Comparison of ENCODE assay signal across 7 cellular contexts in genomic region chr9:88386137-88386536, GRCh38. TPM values are rescaled to one million over a fixed set of nuclear protein-coding genes. Genes with fewer than 3 reads are reported as not detected.
DNase-seq lines count a peak whose midpoint lies in the region; ATAC-seq, FAIRE-seq and TF ChIP-seq lines count a peak whose summit lies in the region.
"Not testable (repeated sequence)": the region's sequence is repeated elsewhere in the genome, so short reads cannot be mapped to it uniquely, and the experiment has no call there.

No MANE protein-coding gene starts in this region.

- not testable (repeated sequence) for H3K27ac ChIP-seq in H1 (ENCODE audit: low read depth, low read length); neural progenitor cell

- CTCF ChIA-PET in Caco-2 (lab: Charles Lee) = not testable (repeated sequence)
- CTCF ChIA-PET in H1 (lab: Charles Lee; ENCODE audit: partially characterized antibody) = interaction anchor here (1.7 to 1.9 kb wide), 2 partner anchors 14 to 75 kb away, joined by 6 read pairs; no protein-coding TSS in a partner anchor

- H3K4me1 ChIP-seq in Caco-2; H1 (replicated peaks in 1 of 4; ENCODE audit: control insufficient read depth in 3 of 4, insufficient read depth in 4 of 4, low read length in 3 of 4): not testable (repeated sequence)
- peaks cover 11% of the 10 kb centered on the region for H3K4me1 ChIP-seq in neural progenitor cell

- H2BK20ac ChIP-seq in H1 (ENCODE audit: low read length) = not testable (repeated sequence)

- H3K18ac ChIP-seq in H1 (ENCODE audit: extremely low read depth, low read length) = not testable (repeated sequence)

- TF ChIP-seq CTCF in Caco-2 (IDR thresholded peaks at IDR 0.05; ENCODE audit: insufficient read depth in 1 of 2, low read depth in 1 of 2, low read length in 1 of 2, severe bottlenecking in 1 of 2, unreplicated experiment in 1 of 2); HFFc6 (IDR thresholded peaks at IDR 0.05); H1 (IDR thresholded peaks at IDR 0.05; ENCODE audit: control extremely low read depth in 1 of 3, insufficient read depth in 1 of 3, low read depth in 1 of 3, low read length in 3 of 3); mesothelial cell of epicardium (IDR thresholded peaks at IDR 0.05; ENCODE audit: unreplicated experiment); neural progenitor cell (IDR thresholded peaks at IDR 0.05): not testable (repeated sequence)

- intact Hi-C loops in Caco-2 (cut with micrococcal nuclease; ENCODE audit: unreplicated experiment) = loop anchor here (5.0 kb wide), 3 partner anchors 44 to 214 kb away; no protein-coding TSS in a partner anchor
- intact Hi-C loops in activated T-helper 2 cell treated with anti-CD3 and anti-CD28 coated beads, Interferon-gamma antibody, Interleukin-2, Interleukin-4, amounts not matched to agents 10 μg/mL and 5 μg/mL and 100 μg/mL, durations not matched to agents 14 hours and 24 hours and 36 hours (cut with micrococcal nuclease) = loop anchor here (5.0 to 10.0 kb wide), 2 partner anchors 89 to 279 kb away; no protein-coding TSS in a partner anchor

- H3K27ac Mint-ChIP-seq in Caco-2 (ENCODE audit: unreplicated experiment) = peak overlapping the region; percentile 45
- not testable (repeated sequence) for H3K27ac Mint-ChIP-seq in HFFc6; T-helper 17 cell; activated T-helper 2 cell treated with anti-CD3 and anti-CD28 coated beads, Interferon-gamma antibody, Interleukin-2, Interleukin-4, amounts not matched to agents 10 μg/mL and 5 μg/mL and 100 μg/mL, durations not matched to agents 14 hours and 24 hours and 36 hours; neural progenitor cell
- peak overlapping the region; percentile 99 for H3K27ac Mint-ChIP-seq in mesothelial cell of epicardium

- not testable (repeated sequence) for ATAC-seq in T-helper 17 cell

- peak overlapping the region; percentile 75; the same call in 1 of the 2 replicates for H2BK15ac ChIP-seq in H1 (ENCODE audit: low read length)

- not testable (repeated sequence) for TF ChIP-seq POLR2A in H1 (IDR thresholded peaks at IDR 0.05; ENCODE audit: control extremely low read depth in 1 of 2, low read depth in 2 of 2, low read length in 2 of 2)

- not testable (repeated sequence) for H3K9me3 Mint-ChIP-seq in Caco-2 (ENCODE audit: unreplicated experiment); HFFc6; activated T-helper 2 cell treated with anti-CD3 and anti-CD28 coated beads, Interferon-gamma antibody, Interleukin-2, Interleukin-4, amounts not matched to agents 10 μg/mL and 5 μg/mL and 100 μg/mL, durations not matched to agents 14 hours and 24 hours and 36 hours; mesothelial cell of epicardium; neural progenitor cell

- not testable (repeated sequence) for H3K4ac ChIP-seq in H1 (replicated peaks; ENCODE audit: insufficient read length, low read depth, low read length)

- not testable (repeated sequence) for DNase-seq in Caco-2; HFFc6; T-helper 17 cell; activated T-helper 2 cell treated with anti-CD3 and anti-CD28 coated beads, Interferon-gamma antibody, Interleukin-2, Interleukin-4, amounts not matched to agents 10 μg/mL and 5 μg/mL and 100 μg/mL, durations not matched to agents 14 hours and 24 hours and 36 hours (ENCODE audit: low spot score); H1 (ENCODE audit: low read depth in 1 of 2, low spot score in 2 of 2); mesothelial cell of epicardium (ENCODE audit: low spot score in 2 of 2, unreplicated experiment in 2 of 2); neural progenitor cell (ENCODE audit: low spot score)

- not testable (repeated sequence) for H4K91ac ChIP-seq in H1 (replicated peaks; ENCODE audit: insufficient read length, low read length)

- POLR2A ChIA-PET in Caco-2 (lab: Charles Lee) = not testable (repeated sequence)
- POLR2A ChIA-PET in H1 (lab: Charles Lee; ENCODE audit: partially characterized antibody) = interaction anchor here (1.0 to 1.5 kb wide), 2 partner anchors 18 to 26 kb away, joined by 3 to 4 read pairs; no protein-coding TSS in a partner anchor

- H2BK5ac ChIP-seq in H1 (ENCODE audit: low read depth, low read length) = not testable (repeated sequence)

- peaks cover 11% of the 10 kb centered on the region; the same call in 1 of the 2 replicates for H3K23me2 ChIP-seq in H1 (ENCODE audit: low read depth, low read length)

- H3K27me3 ChIP-seq in Caco-2 (replicated peaks; ENCODE audit: control insufficient read depth, insufficient read depth, low read length); H1 (replicated peaks in 1 of 4; ENCODE audit: control insufficient read depth in 3 of 4, extremely low read depth in 1 of 4, insufficient read depth in 3 of 4, low read length in 3 of 4): not testable (repeated sequence)
- peaks cover 14% of the 10 kb centered on the region for H3K27me3 ChIP-seq in neural progenitor cell

- TF ChIP-seq EP300 in H1 (IDR thresholded peaks at IDR 0.05; ENCODE audit: borderline replicate concordance in 1 of 2, low read depth in 2 of 2, low read length in 2 of 2) = not testable (repeated sequence)

- H4K20me1 ChIP-seq in H1 (replicated peaks in 1 of 2; ENCODE audit: control insufficient read depth in 1 of 2, insufficient read depth in 2 of 2, low read length in 2 of 2) = not testable (repeated sequence)
- H4K20me1 ChIP-seq in neural progenitor cell (ENCODE audit: low read depth) = peaks cover 18% of the 10 kb centered on the region

- H2BK12ac ChIP-seq in H1 (ENCODE audit: low read depth, low read length) = not testable (repeated sequence)

- H2BK120ac ChIP-seq in H1 (replicated peaks; ENCODE audit: low read depth, low read length) = not testable (repeated sequence)

- not testable (repeated sequence) for FAIRE-seq in H1 (lab: Jason Lieb, UNC)

- not testable (repeated sequence) for H3F3A ChIP-seq in neural progenitor cell (ENCODE audit: low read depth)

- not testable (repeated sequence) for H3K56ac ChIP-seq in H1 (replicated peaks; ENCODE audit: insufficient read length, low read depth, low read length)

- H3K36me3 Mint-ChIP-seq in Caco-2 (ENCODE audit: insufficient read depth, unreplicated experiment); T-helper 17 cell (ENCODE audit: low read depth); activated T-helper 2 cell treated with anti-CD3 and anti-CD28 coated beads, Interferon-gamma antibody, Interleukin-2, Interleukin-4, amounts not matched to agents 10 μg/mL and 5 μg/mL and 100 μg/mL, durations not matched to agents 14 hours and 24 hours and 36 hours (ENCODE audit: low read depth): not testable (repeated sequence)
- peaks cover 16% of the 10 kb centered on the region for H3K36me3 Mint-ChIP-seq in HFFc6 (ENCODE audit: low read depth)
- peaks cover 11% of the 10 kb centered on the region for H3K36me3 Mint-ChIP-seq in mesothelial cell of epicardium
- peaks cover 10% of the 10 kb centered on the region for H3K36me3 Mint-ChIP-seq in neural progenitor cell

- 87% methylated on average over 4 of the region's 4 CpGs; no CpG with 5 or more reads in 1 of the 2 experiments for WGBS in H1 (ENCODE audit: extremely low coverage in 1 of 2, insufficient coverage in 1 of 2, insufficient read length in 1 of 2, insufficient replicate concordance in 2 of 2, low coverage in 1 of 2, low lambda C conversion rate in 2 of 2, missing lambda C conversion rate in 1 of 2), 2 experiments

- not testable (repeated sequence) for H4K8ac ChIP-seq in H1 (ENCODE audit: extremely low read depth, insufficient read depth, low read length)

- not testable (repeated sequence) for H3K4me1 Mint-ChIP-seq in Caco-2 (ENCODE audit: low read depth, unreplicated experiment)
- peaks cover 27% of the 10 kb centered on the region for H3K4me1 Mint-ChIP-seq in HFFc6 (ENCODE audit: low read depth)
- H3K4me1 Mint-ChIP-seq in T-helper 17 cell = peaks cover 12% of the 10 kb centered on the region
- peaks cover 20% of the 10 kb centered on the region for H3K4me1 Mint-ChIP-seq in activated T-helper 2 cell treated with anti-CD3 and anti-CD28 coated beads, Interferon-gamma antibody, Interleukin-2, Interleukin-4, amounts not matched to agents 10 μg/mL and 5 μg/mL and 100 μg/mL, durations not matched to agents 14 hours and 24 hours and 36 hours (ENCODE audit: low read depth)
- H3K4me1 Mint-ChIP-seq in mesothelial cell of epicardium = peaks cover 32% of the 10 kb centered on the region
- peaks cover 18% of the 10 kb centered on the region for H3K4me1 Mint-ChIP-seq in neural progenitor cell

- H3K14ac ChIP-seq in H1 (ENCODE audit: insufficient read length) = not testable (repeated sequence)

- H3K4me3 Mint-ChIP-seq in Caco-2 (ENCODE audit: unreplicated experiment) = peak overlapping the region; percentile 89
- peak overlapping the region; percentile 99; the same call in 1 of the 2 replicates for H3K4me3 Mint-ChIP-seq in HFFc6
- peak overlapping the region; percentile 25 for H3K4me3 Mint-ChIP-seq in T-helper 17 cell
- peak overlapping the region; percentile 17 for H3K4me3 Mint-ChIP-seq in activated T-helper 2 cell treated with anti-CD3 and anti-CD28 coated beads, Interferon-gamma antibody, Interleukin-2, Interleukin-4, amounts not matched to agents 10 μg/mL and 5 μg/mL and 100 μg/mL, durations not matched to agents 14 hours and 24 hours and 36 hours (ENCODE audit: low read depth)
- peak overlapping the region; percentile 87 for H3K4me3 Mint-ChIP-seq in mesothelial cell of epicardium
- peak overlapping the region; percentile 95 for H3K4me3 Mint-ChIP-seq in neural progenitor cell

- not testable (repeated sequence) for H3K9me3 ChIP-seq in Caco-2; T-helper 17 cell (ENCODE audit: control insufficient read depth, low read length, poor library complexity, severe bottlenecking); H1 (ENCODE audit: insufficient read depth in 2 of 2, low read depth in 1 of 2, low read length in 1 of 2); neural progenitor cell (ENCODE audit: low read depth)

- not testable (repeated sequence) for H2AK5ac ChIP-seq in H1 (ENCODE audit: low read depth, low read length)

- not testable (repeated sequence) for H3K23ac ChIP-seq in H1 (ENCODE audit: insufficient read length)

- H3K79me2 ChIP-seq in H1 (ENCODE audit: control insufficient read depth in 1 of 2, insufficient read depth in 2 of 2, low read length in 2 of 2) = peaks cover 14 to 35% of the 10 kb centered on the region in 2 experiments
- peaks cover 22% of the 10 kb centered on the region for H3K79me2 ChIP-seq in neural progenitor cell (ENCODE audit: low read depth)

- not testable (repeated sequence) for H3K36me3 ChIP-seq in Caco-2 (ENCODE audit: control insufficient read depth, insufficient read depth, low read length); H1 (ENCODE audit: control insufficient read depth in 2 of 4, insufficient read depth in 4 of 4, low read length in 3 of 4); neural progenitor cell

- not testable (repeated sequence) for BruUV-seq in Caco-2 (replicated peaks; lab: Mats Ljungman, UMichigan)

- not testable (repeated sequence) for H3K9ac ChIP-seq in H1 (replicated peaks in 1 of 4; ENCODE audit: extremely low read depth in 1 of 4, low read depth in 3 of 4, low read length in 3 of 4); neural progenitor cell

- not testable (repeated sequence) for H4K5ac ChIP-seq in H1 (ENCODE audit: insufficient read length, low read depth, low read length)

- not testable (repeated sequence) for TF ChIP-seq RAD21 in H1 (IDR thresholded peaks at IDR 0.05 in 1 of 2, conservative IDR thresholded peaks at IDR 0.05 in 1 of 2; ENCODE audit: low read depth in 2 of 2, low read length in 2 of 2)

- not testable (repeated sequence) for H2AFZ ChIP-seq in H1 (ENCODE audit: low read length); neural progenitor cell (replicated peaks)

- not testable (repeated sequence) for H3K79me1 ChIP-seq in H1 (ENCODE audit: low read depth, low read length)

- not testable (repeated sequence) for H3K27me3 Mint-ChIP-seq in Caco-2 (ENCODE audit: insufficient read depth, unreplicated experiment); HFFc6 (ENCODE audit: insufficient read depth); T-helper 17 cell; activated T-helper 2 cell treated with anti-CD3 and anti-CD28 coated beads, Interferon-gamma antibody, Interleukin-2, Interleukin-4, amounts not matched to agents 10 μg/mL and 5 μg/mL and 100 μg/mL, durations not matched to agents 14 hours and 24 hours and 36 hours (ENCODE audit: low read depth); mesothelial cell of epicardium (ENCODE audit: low read depth); neural progenitor cell (ENCODE audit: insufficient read depth, low read depth)

- H3K4me3 ChIP-seq in Caco-2 (ENCODE audit: low read depth, low read length); H1 (ENCODE audit: extremely low read depth in 1 of 4, insufficient read depth in 2 of 4, low read depth in 3 of 4, low read length in 4 of 4); neural progenitor cell: not testable (repeated sequence)

- H3K4me2 ChIP-seq in H1 (ENCODE audit: insufficient read depth in 1 of 2, low read depth in 2 of 2, low read length in 2 of 2); neural progenitor cell: not testable (repeated sequence)

RNA-seq across cellular contexts. Expression of gene SPIN1, which starts 2.1 kb away (rescaled TPM):
- 51.7 and 53.4 TPM in 2 replicates for total RNA-seq in Caco-2 (2022)
- 100 to 1,000 TPM in 5 of 6 experiments, 10 to 100 TPM in 1; 97.2 to 131 (median 119) TPM for total RNA-seq in HFFc6 (2021; fragmentation: NEBNext Ultra II Directional; extraction: Animal tissue kit (Norgen Biotek cat#: 25700))
- total RNA-seq in T-helper 17 cell = 10 to 100 TPM; 18.7 to 25.1 TPM
- total RNA-seq in activated T-helper 2 cell treated with anti-CD3 and anti-CD28 coated beads, Interferon-gamma antibody, Interleukin-2, Interleukin-4, amounts not matched to agents 10 μg/mL and 5 μg/mL and 100 μg/mL, durations not matched to agents 14 hours and 24 hours and 36 hours = 26.5 and 32.6 TPM in 2 replicates
- 139 and 143 TPM in 2 replicates for total RNA-seq in H1 (2021; fragmentation: NEBNext Ultra II Directional; extraction: Animal tissue kit (Norgen Biotek cat#: 25700))
- 38.3 and 69.9 TPM in 2 replicates for polyA plus RNA-seq in H1 (2011; rRNA removed)
- polyA plus RNA-seq in H1 (2011; cell fraction: cytosol; rRNA removed) = 68.6 TPM
- polyA plus RNA-seq in H1 (2011; cell fraction: nucleus; rRNA removed) = 29.1 TPM
- polyA plus RNA-seq in H1 (2012, experiment 1 of 2) = 51.7 to 79.7 TPM (median 59.9 TPM) in 4 replicates
- 7.1 TPM for polyA plus RNA-seq in H1 (2012, experiment 2 of 2)
- polyA plus RNA-seq in H1 (2013, experiment 1 of 2) = 55.2 TPM
- 58.5 TPM for polyA plus RNA-seq in H1 (2013, experiment 2 of 2)
- 107 and 126 TPM in 2 replicates for polyA minus RNA-seq in H1 (2011; rRNA and poly(A)+ RNA removed)
- 39.2 TPM for polyA minus RNA-seq in H1 (2011; cell fraction: cytosol; rRNA and poly(A)+ RNA removed)
- polyA minus RNA-seq in H1 (2011; cell fraction: nucleus; rRNA and poly(A)+ RNA removed) = 41.7 TPM
- total RNA-seq in mesothelial cell of epicardium = 181 to 194 TPM (median 187 TPM) in 3 replicates
- 82.5 and 101 TPM in 2 replicates for total RNA-seq in neural progenitor cell (ENCODE audit: low replicate concordance)

Comparison
In these comparisons a context has a peak if more than half of its experiments do, and no peak if none do; other contexts are left out.
1. H3K4me3 Mint-ChIP-seq: peak in every context shown above with its lines; median percentile 99 in HFFc6; 95 in neural progenitor cell; 89 in Caco-2; 87 in mesothelial cell of epicardium; 25 in T-helper 17 cell; 17 in activated T-helper 2 cell treated with anti-CD3 and anti-CD28 coated beads, Interferon-gamma antibody, Interleukin-2, Interleukin-4, amounts not matched to agents 10 μg/mL and 5 μg/mL and 100 μg/mL, durations not matched to agents 14 hours and 24 hours and 36 hours.